In the genomic region with DNA sequence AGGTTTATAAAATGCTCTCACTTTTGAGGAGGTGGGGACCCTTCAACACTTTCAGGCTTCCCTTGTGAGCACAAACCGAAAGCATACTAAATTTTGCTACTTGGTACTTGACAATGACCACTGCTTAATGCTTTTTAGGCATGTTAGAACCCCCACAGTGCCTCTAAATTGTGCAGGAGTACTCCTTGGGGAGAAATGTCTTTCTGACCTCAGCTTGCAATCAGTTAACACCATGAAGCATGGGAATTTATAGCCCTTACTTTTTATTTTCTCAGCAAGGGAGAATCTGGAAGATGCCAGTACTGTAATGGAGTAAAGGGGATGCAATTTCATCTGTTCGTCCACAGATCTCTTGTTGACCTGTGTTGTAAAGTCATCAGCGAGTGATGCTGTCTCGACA, we compare ENCODE assay signal across 2 cellular contexts.
TF ChIP-seq lines count a peak whose summit lies in the region.

No MANE protein-coding gene starts in this region.

TF ChIP-seq in GM23338, 12 proteins besides CTCF, POLR2A, EP300 and RAD21:
- TF ChIP-seq, protein P1, sequence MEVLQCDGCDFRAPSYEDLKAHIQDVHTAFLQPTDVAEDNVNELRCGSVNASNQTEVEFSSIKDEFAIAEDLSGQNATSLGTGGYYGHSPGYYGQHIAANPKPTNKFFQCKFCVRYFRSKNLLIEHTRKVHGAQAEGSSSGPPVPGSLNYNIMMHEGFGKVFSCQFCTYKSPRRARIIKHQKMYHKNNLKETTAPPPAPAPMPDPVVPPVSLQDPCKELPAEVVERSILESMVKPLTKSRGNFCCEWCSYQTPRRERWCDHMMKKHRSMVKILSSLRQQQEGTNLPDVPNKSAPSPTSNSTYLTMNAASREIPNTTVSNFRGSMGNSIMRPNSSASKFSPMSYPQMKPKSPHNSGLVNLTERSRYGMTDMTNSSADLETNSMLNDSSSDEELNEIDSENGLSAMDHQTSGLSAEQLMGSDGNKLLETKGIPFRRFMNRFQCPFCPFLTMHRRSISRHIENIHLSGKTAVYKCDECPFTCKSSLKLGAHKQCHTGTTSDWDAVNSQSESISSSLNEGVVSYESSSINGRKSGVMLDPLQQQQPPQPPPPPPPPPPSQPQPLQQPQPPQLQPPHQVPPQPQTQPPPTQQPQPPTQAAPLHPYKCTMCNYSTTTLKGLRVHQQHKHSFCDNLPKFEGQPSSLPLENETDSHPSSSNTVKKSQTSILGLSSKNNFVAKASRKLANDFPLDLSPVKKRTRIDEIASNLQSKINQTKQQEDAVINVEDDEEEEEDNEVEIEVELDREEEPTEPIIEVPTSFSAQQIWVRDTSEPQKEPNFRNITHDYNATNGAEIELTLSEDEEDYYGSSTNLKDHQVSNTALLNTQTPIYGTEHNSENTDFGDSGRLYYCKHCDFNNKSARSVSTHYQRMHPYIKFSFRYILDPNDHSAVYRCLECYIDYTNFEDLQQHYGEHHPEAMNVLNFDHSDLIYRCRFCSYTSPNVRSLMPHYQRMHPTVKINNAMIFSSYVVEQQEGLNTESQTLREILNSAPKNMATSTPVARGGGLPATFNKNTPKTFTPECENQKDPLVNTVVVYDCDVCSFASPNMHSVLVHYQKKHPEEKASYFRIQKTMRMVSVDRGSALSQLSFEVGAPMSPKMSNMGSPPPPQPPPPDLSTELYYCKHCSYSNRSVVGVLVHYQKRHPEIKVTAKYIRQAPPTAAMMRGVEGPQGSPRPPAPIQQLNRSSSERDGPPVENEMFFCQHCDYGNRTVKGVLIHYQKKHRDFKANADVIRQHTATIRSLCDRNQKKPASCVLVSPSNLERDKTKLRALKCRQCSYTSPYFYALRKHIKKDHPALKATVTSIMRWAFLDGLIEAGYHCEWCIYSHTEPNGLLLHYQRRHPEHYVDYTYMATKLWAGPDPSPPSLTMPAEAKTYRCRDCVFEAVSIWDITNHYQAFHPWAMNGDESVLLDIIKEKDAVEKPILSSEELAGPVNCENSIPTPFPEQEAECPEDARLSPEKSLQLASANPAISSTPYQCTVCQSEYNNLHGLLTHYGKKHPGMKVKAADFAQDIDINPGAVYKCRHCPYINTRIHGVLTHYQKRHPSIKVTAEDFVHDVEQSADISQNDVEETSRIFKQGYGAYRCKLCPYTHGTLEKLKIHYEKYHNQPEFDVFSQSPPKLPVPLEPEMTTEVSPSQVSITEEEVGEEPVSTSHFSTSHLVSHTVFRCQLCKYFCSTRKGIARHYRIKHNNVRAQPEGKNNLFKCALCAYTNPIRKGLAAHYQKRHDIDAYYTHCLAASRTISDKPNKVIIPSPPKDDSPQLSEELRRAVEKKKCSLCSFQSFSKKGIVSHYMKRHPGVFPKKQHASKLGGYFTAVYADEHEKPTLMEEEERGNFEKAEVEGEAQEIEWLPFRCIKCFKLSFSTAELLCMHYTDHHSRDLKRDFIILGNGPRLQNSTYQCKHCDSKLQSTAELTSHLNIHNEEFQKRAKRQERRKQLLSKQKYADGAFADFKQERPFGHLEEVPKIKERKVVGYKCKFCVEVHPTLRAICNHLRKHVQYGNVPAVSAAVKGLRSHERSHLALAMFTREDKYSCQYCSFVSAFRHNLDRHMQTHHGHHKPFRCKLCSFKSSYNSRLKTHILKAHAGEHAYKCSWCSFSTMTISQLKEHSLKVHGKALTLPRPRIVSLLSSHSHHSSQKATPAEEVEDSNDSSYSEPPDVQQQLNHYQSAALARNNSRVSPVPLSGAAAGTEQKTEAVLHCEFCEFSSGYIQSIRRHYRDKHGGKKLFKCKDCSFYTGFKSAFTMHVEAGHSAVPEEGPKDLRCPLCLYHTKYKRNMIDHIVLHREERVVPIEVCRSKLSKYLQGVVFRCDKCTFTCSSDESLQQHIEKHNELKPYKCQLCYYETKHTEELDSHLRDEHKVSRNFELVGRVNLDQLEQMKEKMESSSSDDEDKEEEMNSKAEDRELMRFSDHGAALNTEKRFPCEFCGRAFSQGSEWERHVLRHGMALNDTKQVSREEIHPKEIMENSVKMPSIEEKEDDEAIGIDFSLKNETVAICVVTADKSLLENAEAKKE (CRISPR knock-in tag; IDR thresholded peaks at IDR 0.05), result no peak
- TF ChIP-seq CREB1 (CRISPR knock-in tag; IDR thresholded peaks at IDR 0.05; ENCODE audit: low read depth), result no peak
- TF ChIP-seq, protein P2, sequence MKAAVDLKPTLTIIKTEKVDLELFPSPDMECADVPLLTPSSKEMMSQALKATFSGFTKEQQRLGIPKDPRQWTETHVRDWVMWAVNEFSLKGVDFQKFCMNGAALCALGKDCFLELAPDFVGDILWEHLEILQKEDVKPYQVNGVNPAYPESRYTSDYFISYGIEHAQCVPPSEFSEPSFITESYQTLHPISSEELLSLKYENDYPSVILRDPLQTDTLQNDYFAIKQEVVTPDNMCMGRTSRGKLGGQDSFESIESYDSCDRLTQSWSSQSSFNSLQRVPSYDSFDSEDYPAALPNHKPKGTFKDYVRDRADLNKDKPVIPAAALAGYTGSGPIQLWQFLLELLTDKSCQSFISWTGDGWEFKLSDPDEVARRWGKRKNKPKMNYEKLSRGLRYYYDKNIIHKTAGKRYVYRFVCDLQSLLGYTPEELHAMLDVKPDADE (IDR thresholded peaks at IDR 0.05), result no peak
- no peak for TF ChIP-seq POLR2AphosphoS5 (IDR thresholded peaks at IDR 0.05; ENCODE audit: low read depth)
- no peak for TF ChIP-seq NANOG (IDR thresholded peaks at IDR 0.05; ENCODE audit: borderline replicate concordance)
- no peak for TF ChIP-seq STAT1 (IDR thresholded peaks at IDR 0.05; ENCODE audit: unreplicated experiment)
- TF ChIP-seq ZNF114 (CRISPR knock-in tag; IDR thresholded peaks at IDR 0.05), result no peak
- TF ChIP-seq, protein P3, sequence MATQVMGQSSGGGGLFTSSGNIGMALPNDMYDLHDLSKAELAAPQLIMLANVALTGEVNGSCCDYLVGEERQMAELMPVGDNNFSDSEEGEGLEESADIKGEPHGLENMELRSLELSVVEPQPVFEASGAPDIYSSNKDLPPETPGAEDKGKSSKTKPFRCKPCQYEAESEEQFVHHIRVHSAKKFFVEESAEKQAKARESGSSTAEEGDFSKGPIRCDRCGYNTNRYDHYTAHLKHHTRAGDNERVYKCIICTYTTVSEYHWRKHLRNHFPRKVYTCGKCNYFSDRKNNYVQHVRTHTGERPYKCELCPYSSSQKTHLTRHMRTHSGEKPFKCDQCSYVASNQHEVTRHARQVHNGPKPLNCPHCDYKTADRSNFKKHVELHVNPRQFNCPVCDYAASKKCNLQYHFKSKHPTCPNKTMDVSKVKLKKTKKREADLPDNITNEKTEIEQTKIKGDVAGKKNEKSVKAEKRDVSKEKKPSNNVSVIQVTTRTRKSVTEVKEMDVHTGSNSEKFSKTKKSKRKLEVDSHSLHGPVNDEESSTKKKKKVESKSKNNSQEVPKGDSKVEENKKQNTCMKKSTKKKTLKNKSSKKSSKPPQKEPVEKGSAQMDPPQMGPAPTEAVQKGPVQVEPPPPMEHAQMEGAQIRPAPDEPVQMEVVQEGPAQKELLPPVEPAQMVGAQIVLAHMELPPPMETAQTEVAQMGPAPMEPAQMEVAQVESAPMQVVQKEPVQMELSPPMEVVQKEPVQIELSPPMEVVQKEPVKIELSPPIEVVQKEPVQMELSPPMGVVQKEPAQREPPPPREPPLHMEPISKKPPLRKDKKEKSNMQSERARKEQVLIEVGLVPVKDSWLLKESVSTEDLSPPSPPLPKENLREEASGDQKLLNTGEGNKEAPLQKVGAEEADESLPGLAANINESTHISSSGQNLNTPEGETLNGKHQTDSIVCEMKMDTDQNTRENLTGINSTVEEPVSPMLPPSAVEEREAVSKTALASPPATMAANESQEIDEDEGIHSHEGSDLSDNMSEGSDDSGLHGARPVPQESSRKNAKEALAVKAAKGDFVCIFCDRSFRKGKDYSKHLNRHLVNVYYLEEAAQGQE (IDR thresholded peaks at IDR 0.05; ENCODE audit: unreplicated experiment), result no peak
- no peak for TF ChIP-seq EZH2 (IDR thresholded peaks at IDR 0.05; ENCODE audit: low read depth, unreplicated experiment)

TF ChIP-seq in HEK293, 187 proteins besides CTCF, POLR2A, EP300 and RAD21 (continued from another document):
- TF ChIP-seq ZNF423 (tag by site-specific recombination; IDR thresholded peaks at IDR 0.05), result peak; percentile 58; the same call in 1 of the 2 replicates
TF ChIP-seq in HEK293: peak in this region for 4.
